In the genomic region with DNA sequence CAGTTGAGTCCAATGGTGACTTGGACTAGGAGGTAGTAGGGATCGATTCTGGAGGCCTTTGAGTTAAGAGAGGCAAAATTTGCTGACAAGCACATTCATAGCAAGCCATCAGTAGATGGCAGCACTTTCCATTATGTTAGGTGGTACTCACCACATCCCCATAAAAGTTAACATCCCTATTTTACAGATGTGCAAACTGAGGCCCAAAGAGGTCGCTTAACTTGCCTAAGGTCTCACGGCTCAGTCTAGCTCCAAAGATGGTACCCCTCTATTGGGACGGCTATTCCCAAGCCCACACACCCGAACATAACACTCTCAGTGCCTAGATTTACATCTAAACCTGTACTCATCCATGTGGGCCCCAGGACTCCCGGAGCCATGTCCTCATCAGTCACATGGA, we compare ENCODE assay signal across 8 cellular contexts. TPM values are rescaled to one million over a fixed set of nuclear protein-coding genes. Genes with fewer than 3 reads are reported as not detected.
A peak's percentile ranks its signal among the peaks of the same experiment; 100 is the strongest.
DNase-seq lines count a peak whose midpoint lies in the region; ATAC-seq and TF ChIP-seq lines count a peak whose summit lies in the region.

No MANE protein-coding gene starts in this region.

- H3K4me1 ChIP-seq in heart right ventricle (peaks cover 5 to 53% (median 40%) of the 10 kb centered on the region in 9 donors), right atrium auricular region (peaks cover 4 to 44% of the 10 kb centered on the region in 2 donors), esophagus (ENCODE audit: control insufficient read depth in 2 of 2, insufficient read depth in 2 of 2, low read length in 1 of 2) (peaks cover 0 to 16% of the 10 kb centered on the region in 2 donors), vagina (peaks cover 67% of the 10 kb centered on the region)

- WGBS in heart right ventricle, 2 donors: 87 to 88% methylated on average over 6 of the region's 6 CpGs
- WGBS in esophagus, 2 donors: 74 to 84% methylated on average over 6 of the region's 6 CpGs

- no peak for ATAC-seq in heart right ventricle
- no peak for ATAC-seq in HG02970 (IDR thresholded peaks at IDR 0.05; ENCODE audit: low FRiP score, unreplicated experiment)
- ATAC-seq in GM18502 (IDR thresholded peaks at IDR 0.05; ENCODE audit: poor library complexity, unreplicated experiment): no peak

- H3K27ac ChIP-seq in heart right ventricle (no peak overlapping the region), right atrium auricular region (no peak overlapping the region), esophagus (ENCODE audit: low read depth in 2 of 2, low read length in 1 of 2) (peak overlapping the region; percentile 90 to 95), vagina (peak overlapping the region; percentile 82)

- DNase-seq in heart right ventricle: no peak
- no peak for DNase-seq in right atrium auricular region (ENCODE audit: low spot score)
- DNase-seq in OCI-M1 (lab: John Stamatoyannopoulos, UW): peak; percentile 73
- no peak for DNase-seq in vagina (ENCODE audit: extremely low spot score in 2 of 2)
- no peak for DNase-seq in stimulated activated CD4-positive, alpha-beta T cell treated with anti-CD3 and anti-CD28 coated beads, Interleukin-15, amount 100 ng/mL, for 24 hours

- intact Hi-C loops in heart right ventricle (cut with DNase I): loop anchor here in 1 of 10 donors (10.0 kb wide), 1 partner anchor 199 kb away; no protein-coding TSS in a partner anchor
- intact Hi-C loops in vagina (cut with DNase I): no loop called here

- TF ChIP-seq POLR2A in vagina (IDR thresholded peaks at IDR 0.05): no peak

- H3K36me3 ChIP-seq in heart right ventricle: no peaks in the 10 kb centered on the region
- H3K36me3 ChIP-seq in right atrium auricular region: no peaks in the 10 kb centered on the region
- H3K36me3 ChIP-seq in esophagus (ENCODE audit: control insufficient read depth in 2 of 2, insufficient read depth in 2 of 2, low read length in 1 of 2): no peaks in the 10 kb centered on the region
- no peaks in the 10 kb centered on the region for H3K36me3 ChIP-seq in vagina

- H3K4me3 ChIP-seq in heart right ventricle (no peak overlapping the region), right atrium auricular region (no peak overlapping the region), esophagus (ENCODE audit: low read depth in 1 of 2, low read length in 2 of 2) (no peak overlapping the region), vagina (no peak overlapping the region)

- H3K9me3 ChIP-seq in heart right ventricle (no peaks in the 10 kb centered on the region), right atrium auricular region (no peaks in the 10 kb centered on the region), esophagus (ENCODE audit: control insufficient read depth in 2 of 2, insufficient read depth in 1 of 2, low read depth in 1 of 2, low read length in 1 of 2) (no peaks in the 10 kb centered on the region), vagina (no peaks in the 10 kb centered on the region)

- TF ChIP-seq CTCF in heart right ventricle (IDR thresholded peaks at IDR 0.05) (peak in 6 of 9 donors; percentile 28 to 42 (median 37)), right atrium auricular region (IDR thresholded peaks at IDR 0.05) (peak in 1 of 2 donors; percentile 20), vagina (IDR thresholded peaks at IDR 0.05) (peak in 1 of 3 experiments; percentile 9)

- H3K27me3 ChIP-seq in heart right ventricle (no peaks in the 10 kb centered on the region), right atrium auricular region (no peaks in the 10 kb centered on the region), esophagus (ENCODE audit: control insufficient read depth in 1 of 2, insufficient read depth in 2 of 2, low read length in 2 of 2) (no peaks in the 10 kb centered on the region), vagina (no peaks in the 10 kb centered on the region)

RNA-seq across cellular contexts. Expression of a gene that starts 21.5 kb away (rescaled TPM):
- total RNA-seq in heart right ventricle: 10 to 100 TPM in 2 of 10 donors, 1 to 10 TPM in 7, under 1 TPM in 1; 0.39 to 54.5 (median 4.9) TPM
- polyA plus RNA-seq in heart right ventricle: 1 to 10 TPM; 2.1 to 5.5 TPM
- 10 to 100 TPM; 17.8 to 19.7 TPM for total RNA-seq in right atrium auricular region
- polyA plus RNA-seq in esophagus: 10 to 100 TPM in 1 of 2 donors, 1 to 10 TPM in 1; 1.1 to 13.8 TPM
- 20.6 TPM for total RNA-seq in vagina

RNA-seq across cellular contexts. Expression of a gene that starts 22.6 kb away (rescaled TPM):
- total RNA-seq in heart right ventricle (100 to 1,000 TPM; 113 to 194 (median 136) TPM), right atrium auricular region (100 to 1,000 TPM; 110 to 126 TPM), vagina (123 TPM)
- polyA plus RNA-seq in heart right ventricle (100 to 1,000 TPM; 147 to 183 TPM), esophagus (10 to 100 TPM; 33.3 to 33.4 TPM)

RNA-seq across cellular contexts. Expression of a gene that starts 39.9 kb away (rescaled TPM):
- total RNA-seq in heart right ventricle (1 to 10 TPM; 4.1 to 9.8 (median 5.6) TPM), right atrium auricular region (1 to 10 TPM; 5.5 to 5.6 TPM), vagina (2.2 TPM)
- polyA plus RNA-seq in heart right ventricle (1 to 10 TPM; 5.1 to 8.2 TPM), esophagus (1 to 10 TPM; 6.3 to 6.8 TPM)

RNA-seq across cellular contexts. Expression of a gene that starts 41.4 kb away (rescaled TPM):
- total RNA-seq in heart right ventricle (100 to 1,000 TPM; 134 to 204 (median 166) TPM), right atrium auricular region (100 to 1,000 TPM; 112 to 230 TPM), vagina (111 TPM)
- polyA plus RNA-seq in heart right ventricle (100 to 1,000 TPM in 1 of 2 donors, 10 to 100 TPM in 1; 85.2 to 265 TPM), esophagus (100 to 1,000 TPM; 163 to 233 TPM)

RNA-seq across cellular contexts. Expression of a gene that starts 50.6 kb away (rescaled TPM):
- total RNA-seq in heart right ventricle: 10 to 100 TPM; 15.9 to 33.7 (median 21.8) TPM
- polyA plus RNA-seq in heart right ventricle: 10 to 100 TPM; 11.1 to 13.3 TPM
- total RNA-seq in right atrium auricular region: 10 to 100 TPM; 22.8 to 24.0 TPM
- 1 to 10 TPM; 2.4 to 5.1 TPM for polyA plus RNA-seq in esophagus
- total RNA-seq in vagina: 13.0 TPM

Comparison
In these comparisons a context has a peak if more than half of its experiments do, and no peak if none do; other contexts are left out.
1. H3K27ac ChIP-seq: peak in esophagus (2 of 2) and vagina (single experiment); none in heart right ventricle (0 of 10) and right atrium auricular region (0 of 2).